In the genomic region with DNA sequence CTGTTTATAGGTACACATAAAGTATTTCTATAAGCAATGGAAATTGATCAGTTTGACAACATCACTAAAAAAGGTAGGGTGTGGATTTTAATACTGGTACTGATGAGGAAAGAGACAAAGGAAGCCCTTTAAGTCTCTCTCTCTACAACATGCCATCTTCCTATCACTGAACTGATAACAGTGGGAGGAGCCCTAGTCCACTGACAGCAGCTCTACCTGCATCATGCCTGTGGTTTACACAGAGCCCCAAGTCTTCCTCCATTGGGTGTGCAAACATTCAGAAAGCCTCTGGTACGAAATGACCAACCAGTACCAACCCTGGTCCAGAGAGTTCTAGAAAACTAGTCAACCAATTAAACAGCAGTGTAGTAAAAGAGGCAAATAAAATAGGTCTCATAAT, we compare ENCODE assay signal across 20 cellular contexts.
"Had no signal": no experiment of that assay in that cellular context is flagged by ENCODE, and none has a peak within 500 bp of the region (broad histone marks: within the 10 kb centered on the region; RNA-seq: fewer than 3 reads in every experiment).

No MANE protein-coding gene starts in this region.

- H3K9me3 Mint-ChIP-seq: activated T-helper 2 cell treated with anti-CD3 and anti-CD28 coated beads, Interferon-gamma antibody, Interleukin-2, Interleukin-4, amounts not matched to agents 10 μg/mL and 5 μg/mL and 100 μg/mL, durations not matched to agents 14 hours and 24 hours and 36 hours; immature natural killer cell; stimulated activated naive CD8-positive, alpha-beta T cell treated with anti-CD3 and anti-CD28 coated beads, Interleukin-15, Interleukin-2, amounts not matched to agents 100 ng/mL and 50 ng/mL, for 24 hours had no signal

- H3K4me3 Mint-ChIP-seq: activated CD8-positive, alpha-beta memory T cell treated with anti-CD3 and anti-CD28 coated beads, Interleukin-2, amount 10 ng/mL, durations not matched to agents 7 days and 5 days; activated naive CD4-positive, alpha-beta T cell treated with anti-CD3 and anti-CD28 coated beads for 36 hours; stimulated activated naive CD8-positive, alpha-beta T cell treated with anti-CD3 and anti-CD28 coated beads, Interleukin-15, Interleukin-2, amounts not matched to agents 100 ng/mL and 50 ng/mL, for 24 hours had no signal

- H3K36me3 ChIP-seq: esophagus squamous epithelium, left ventricle myocardium inferior, ovary, transverse colon, vagina had no signal

- H3K4me1 ChIP-seq: esophagus squamous epithelium had no signal

- H3K27me3 ChIP-seq: esophagus squamous epithelium, ovary, transverse colon, vagina had no signal

- H3K27ac ChIP-seq: esophagus squamous epithelium, left ventricle myocardium inferior, ovary, psoas muscle, transverse colon, vagina had no signal

- H3K4me3 ChIP-seq: esophagus squamous epithelium, left ventricle myocardium inferior, ovary, psoas muscle, transverse colon, vagina had no signal

- DNase-seq: activated CD4-positive, CD25-positive, alpha-beta regulatory T cell; activated CD8-positive, alpha-beta memory T cell treated with anti-CD3 and anti-CD28 coated beads, Interleukin-2, amount 10 ng/mL, durations not matched to agents 7 days and 5 days; activated naive CD4-positive, alpha-beta T cell treated with anti-CD3 and anti-CD28 coated beads for 36 hours; amniotic stem cell; dermis blood vessel endothelial cell; effector memory CD4-positive, alpha-beta T cell; esophagus squamous epithelium; immature natural killer cell; kidney glomerular epithelial cell; left ventricle myocardium inferior; mammary epithelial cell; ovary; psoas muscle; right cardiac atrium; T-helper 1 cell; T1000; transverse colon had no signal

- ATAC-seq: activated CD8-positive, alpha-beta memory T cell treated with anti-CD3 and anti-CD28 coated beads, Interleukin-2, amount 10 ng/mL, durations not matched to agents 7 days and 5 days; psoas muscle; right cardiac atrium had no signal

- H3K27ac Mint-ChIP-seq: activated CD8-positive, alpha-beta memory T cell treated with anti-CD3 and anti-CD28 coated beads, Interleukin-2, amount 10 ng/mL, durations not matched to agents 7 days and 5 days; activated naive CD4-positive, alpha-beta T cell treated with anti-CD3 and anti-CD28 coated beads for 36 hours; activated T-helper 2 cell treated with anti-CD3 and anti-CD28 coated beads, Interferon-gamma antibody, Interleukin-2, Interleukin-4, amounts not matched to agents 10 μg/mL and 5 μg/mL and 100 μg/mL, durations not matched to agents 14 hours and 24 hours and 36 hours; stimulated activated naive CD8-positive, alpha-beta T cell treated with anti-CD3 and anti-CD28 coated beads, Interleukin-15, Interleukin-2, amounts not matched to agents 100 ng/mL and 50 ng/mL, for 24 hours had no signal

- H3K9me3 ChIP-seq: esophagus squamous epithelium, left ventricle myocardium inferior, ovary, psoas muscle, transverse colon, vagina had no signal

- H3K27me3 Mint-ChIP-seq: activated CD8-positive, alpha-beta memory T cell treated with anti-CD3 and anti-CD28 coated beads, Interleukin-2, amount 10 ng/mL, durations not matched to agents 7 days and 5 days; stimulated activated naive CD8-positive, alpha-beta T cell treated with anti-CD3 and anti-CD28 coated beads, Interleukin-15, Interleukin-2, amounts not matched to agents 100 ng/mL and 50 ng/mL, for 24 hours had no signal
